ENCODE assay signal across 8 cellular contexts in genomic region chr19:57559404-57560025, GRCh38. TPM values are rescaled to one million over a fixed set of nuclear protein-coding genes. Genes with fewer than 3 reads are reported as not detected.
A peak's percentile ranks its signal among the peaks of the same experiment; 100 is the strongest.
DNase-seq lines count a peak whose midpoint lies in the region; ATAC-seq lines count a peak whose summit lies in the region.

Gene ZNF550, minus strand, starts transcription at chr19:57559863. Its CDS starts 181 bp downstream, at chr19:57559682.

- DNase-seq in AG20443 (ENCODE audit: low spot score) (peak; percentile 97), NCI-H460 (ENCODE audit: extremely low read depth, low read depth) (peak; percentile 66), left colon (peak; percentile 90 to 95)
- DNase-seq in activated CD4-positive, alpha-beta T cell treated with anti-CD3 and anti-CD28 coated beads for 4 hours: peak; percentile 84 to 86
- DNase-seq in stimulated activated CD4-positive, alpha-beta T cell treated with anti-CD3 and anti-CD28 coated beads, Interleukin-1b, Interleukin-23, amount 100 ng/mL, for 24 hours (ENCODE audit: low read depth in 4 of 4, low spot score in 1 of 4): peak; percentile 56 to 84 (median 82)

- peak; percentile 88 for ATAC-seq in GM19043 (IDR thresholded peaks at IDR 0.05; ENCODE audit: low read depth, unreplicated experiment)
- peak; percentile 94 for ATAC-seq in HG03342 (IDR thresholded peaks at IDR 0.05; ENCODE audit: unreplicated experiment)
- ATAC-seq in left colon: peak; percentile 100

- intact Hi-C loops in left colon (cut with DNase I, micrococcal nuclease): no loop called here

- H3K27ac ChIP-seq in cingulate gyrus (ENCODE audit: low read depth, low read length): peak within 1 kb of the TSS; percentile 65

RNA-seq across cellular contexts. Expression of gene ZNF550, which starts in this region (rescaled TPM):
- 8.3 and 8.6 TPM in 2 replicates for total RNA-seq in NCI-H460 (2014; rRNA removed; shearing (Covaris generic))
- 14.9 and 18.8 TPM in 2 replicates for polyA plus RNA-seq in NCI-H460 (2014; cell fraction: nucleus; rRNA removed)
- total RNA-seq in left colon: 1 to 10 TPM; 2.7 to 5.3 TPM

Comparison
In these comparisons a context has a peak if more than half of its experiments do, and no peak if none do; other contexts are left out.
1. Peak in every context shown above with its lines: DNase-seq, ATAC-seq and H3K27ac ChIP-seq.